8 cellular contexts compared by ENCODE assay signal in the genomic region with DNA sequence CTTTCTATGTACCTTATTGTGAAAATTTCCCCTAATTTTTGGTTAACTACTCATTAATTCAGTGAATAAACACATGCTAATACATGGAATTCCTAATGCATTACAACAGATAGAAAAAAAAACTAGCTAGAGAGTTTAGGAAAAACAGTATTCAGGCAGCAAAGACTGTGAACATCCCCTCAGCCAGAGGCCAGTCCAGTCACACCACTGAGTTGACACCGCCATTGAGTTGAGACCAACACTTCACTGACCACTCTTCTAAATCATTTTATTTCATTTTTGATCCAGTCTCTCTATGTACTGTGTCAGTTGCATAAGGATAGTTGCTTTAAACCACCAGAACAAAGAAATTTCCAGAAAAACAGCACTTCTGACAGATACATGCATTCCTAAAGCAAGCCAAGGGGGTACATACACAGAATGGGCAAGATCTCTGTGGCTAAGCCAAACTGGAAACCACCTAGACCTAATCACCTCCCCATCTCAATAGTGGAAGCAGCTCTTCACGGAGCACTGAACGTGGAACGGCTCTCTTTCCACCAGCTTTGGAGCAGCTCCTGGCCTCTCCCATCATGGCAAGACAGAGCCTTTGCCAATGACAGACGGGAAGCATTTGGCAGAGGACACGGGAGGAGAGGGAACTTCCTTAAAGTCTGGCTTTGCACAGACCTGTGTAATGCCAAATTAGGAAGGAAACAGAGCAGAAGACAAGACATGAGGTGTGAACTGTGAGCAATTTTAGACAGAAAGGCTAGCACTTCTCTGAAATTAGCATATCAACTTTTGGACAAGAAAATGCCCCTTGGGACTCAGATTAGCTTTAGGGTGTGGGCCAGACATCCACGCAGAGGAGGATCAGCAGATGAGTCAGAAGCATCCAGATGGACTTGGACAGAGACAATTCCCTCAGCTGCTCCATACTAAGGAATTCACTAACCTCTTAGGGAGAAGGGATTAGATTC. TPM values are rescaled to one million over a fixed set of nuclear protein-coding genes. Genes with fewer than 3 reads are reported as not detected.
A peak's percentile ranks its signal among the peaks of the same experiment; 100 is the strongest.
DNase-seq lines count a peak whose midpoint lies in the region; ATAC-seq, FAIRE-seq and TF ChIP-seq lines count a peak whose summit lies in the region.

No MANE protein-coding gene starts in this region.

- no peaks in the 10 kb centered on the region for H3K36me3 ChIP-seq in mucosa of descending colon (ENCODE audit: low read depth)
- no peaks in the 10 kb centered on the region for H3K36me3 ChIP-seq in HepG2 (replicated peaks in 1 of 2; ENCODE audit: control insufficient read depth in 1 of 2, insufficient read depth in 2 of 2, low read length in 2 of 2)

- CTCF ChIA-PET in activated CD4-positive, alpha-beta T cell treated with anti-CD3 and anti-CD28 coated beads, Interleukin-2, amount 10 ng/mL, durations not matched to agents 7 days and 5 days (lab: Charles Lee): no interaction called here
- CTCF ChIA-PET in HepG2 (lab: Yijun Ruan, JAX; ENCODE audit: low intra/inter-chr PET ratio, low total read pairs): no interaction called here

- no peak overlapping the region for H3K4me3 Mint-ChIP-seq in activated CD4-positive, alpha-beta T cell treated with anti-CD3 and anti-CD28 coated beads, Interleukin-2, amount 10 ng/mL, durations not matched to agents 7 days and 5 days
- H3K4me3 Mint-ChIP-seq in naive thymus-derived CD8-positive, alpha-beta T cell: no peak overlapping the region

- no peaks in the 10 kb centered on the region for H3K4me1 Mint-ChIP-seq in activated CD4-positive, alpha-beta T cell treated with anti-CD3 and anti-CD28 coated beads, Interleukin-2, amount 10 ng/mL, durations not matched to agents 7 days and 5 days
- H3K4me1 Mint-ChIP-seq in naive thymus-derived CD8-positive, alpha-beta T cell: peaks cover 0 to 4% (median 0%) of the 10 kb centered on the region in 4 donors

- H3K4me1 ChIP-seq in mucosa of descending colon (ENCODE audit: low read depth) (no peaks in the 10 kb centered on the region), HepG2 (ENCODE audit: insufficient read depth, low read length) (no peaks in the 10 kb centered on the region)

- no peak for TF ChIP-seq POLR2A in HepG2 (IDR thresholded peaks at IDR 0.05; ENCODE audit: insufficient read depth in 1 of 2, low read depth in 2 of 2, low read length in 2 of 2)

- H3K27me3 ChIP-seq in HepG2 (ENCODE audit: control insufficient read depth in 1 of 2, insufficient read depth in 2 of 2, low read length in 2 of 2): peaks cover 1 to 7% of the 10 kb centered on the region in 2 experiments; a peak in 2 of 5 replicates

- POLR2A ChIA-PET in activated CD4-positive, alpha-beta T cell treated with anti-CD3 and anti-CD28 coated beads, Interleukin-2, amount 10 ng/mL, durations not matched to agents 7 days and 5 days (lab: Charles Lee): no interaction called here
- POLR2A ChIA-PET in naive thymus-derived CD8-positive, alpha-beta T cell (lab: Charles Lee): no interaction called here
- POLR2A ChIA-PET in HepG2 (lab: Yijun Ruan, JAX): no interaction called here

- TF ChIP-seq CTCF in mucosa of descending colon (IDR thresholded peaks at IDR 0.05) (no peak), HepG2 (CRISPR knock-in tag; IDR thresholded peaks at IDR 0.05) (no peak)

- DNase-seq in COLO829 (ENCODE audit: low spot score) (peak; percentile 54), UCSD-AML1 (lab: John Stamatoyannopoulos, UW; ENCODE audit: unreplicated experiment) (peak; percentile 14), mucosa of descending colon (no peak), RPMI8226 (no peak), HepG2 (ENCODE audit: low spot score) (no peak)
- no peak for DNase-seq in activated CD4-positive, alpha-beta T cell treated with anti-CD3 and anti-CD28 coated beads, Interleukin-2, amount 10 ng/mL, durations not matched to agents 7 days and 5 days
- no peak for DNase-seq in naive thymus-derived CD8-positive, alpha-beta T cell

- no peak overlapping the region for H3K9ac ChIP-seq in HepG2 (ENCODE audit: insufficient read depth, low read depth, low read length)

- H3K27ac ChIP-seq in HepG2 (ENCODE audit: extremely low read length, insufficient read depth, low read length): no peak overlapping the region

- intact Hi-C loops in mucosa of descending colon (cut with DNase I, micrococcal nuclease) (no loop called here), HepG2 (cut with micrococcal nuclease; ENCODE audit: unreplicated experiment) (no loop called here)

- TF ChIP-seq RAD21 in HepG2 (CRISPR knock-in tag; IDR thresholded peaks at IDR 0.05): no peak

- H3K79me2 ChIP-seq in HepG2 (ENCODE audit: insufficient read depth, low read length): no peaks in the 10 kb centered on the region

- H3K36me3 Mint-ChIP-seq in activated CD4-positive, alpha-beta T cell treated with anti-CD3 and anti-CD28 coated beads, Interleukin-2, amount 10 ng/mL, durations not matched to agents 7 days and 5 days (ENCODE audit: low read depth): no peaks in the 10 kb centered on the region
- H3K36me3 Mint-ChIP-seq in naive thymus-derived CD8-positive, alpha-beta T cell: peaks cover 0 to 11% (median 2%) of the 10 kb centered on the region in 3 donors

- no peak for FAIRE-seq in HepG2 (lab: Jason Lieb, UNC)

- no peaks in the 10 kb centered on the region for H4K20me1 ChIP-seq in HepG2 (ENCODE audit: insufficient read depth, low read length)

- 52% methylated on average over 7 of the region's 7 CpGs for WGBS in HepG2 (ENCODE audit: low lambda C conversion rate)

- H3K27me3 Mint-ChIP-seq in activated CD4-positive, alpha-beta T cell treated with anti-CD3 and anti-CD28 coated beads, Interleukin-2, amount 10 ng/mL, durations not matched to agents 7 days and 5 days: peaks cover 5% of the 10 kb centered on the region
- peaks cover 2 to 23% (median 18%) of the 10 kb centered on the region in 5 donors for H3K27me3 Mint-ChIP-seq in naive thymus-derived CD8-positive, alpha-beta T cell

- no TSS peak for BruUV-seq in HepG2 (replicated peaks; lab: Mats Ljungman, UMichigan)

- ATAC-seq in GM21423 (IDR thresholded peaks at IDR 0.05; ENCODE audit: unreplicated experiment) (peak; percentile 83), mucosa of descending colon (peak; percentile 45), HepG2 (no peak)
- ATAC-seq in naive thymus-derived CD8-positive, alpha-beta T cell: no peak

- in situ Hi-C loops in HepG2 (cut with HindIII; ENCODE audit: extremely low pct_ligation_motif_present, low pct_unique_long_range_greater_than_20kb): no loop called here

- no peak overlapping the region for H3K4me2 ChIP-seq in HepG2 (ENCODE audit: low read depth, low read length)

- H3K9me3 Mint-ChIP-seq in activated CD4-positive, alpha-beta T cell treated with anti-CD3 and anti-CD28 coated beads, Interleukin-2, amount 10 ng/mL, durations not matched to agents 7 days and 5 days: no peaks in the 10 kb centered on the region
- H3K9me3 Mint-ChIP-seq in naive thymus-derived CD8-positive, alpha-beta T cell: peaks cover 0 to 15% (median 2%) of the 10 kb centered on the region in 9 donors

- peaks cover 5% of the 10 kb centered on the region for H3K9me3 ChIP-seq in mucosa of descending colon
- H3K9me3 ChIP-seq in HepG2 (ENCODE audit: low read length): peaks cover 9% of the 10 kb centered on the region; the same call in 1 of the 2 replicates

- H3K27ac Mint-ChIP-seq in activated CD4-positive, alpha-beta T cell treated with anti-CD3 and anti-CD28 coated beads, Interleukin-2, amount 10 ng/mL, durations not matched to agents 7 days and 5 days: no peak overlapping the region
- H3K27ac Mint-ChIP-seq in naive thymus-derived CD8-positive, alpha-beta T cell: no peak overlapping the region

- no peak overlapping the region for H3K4me3 ChIP-seq in mucosa of descending colon
- H3K4me3 ChIP-seq in HepG2 (replicated peaks in 1 of 3; ENCODE audit: insufficient read depth in 1 of 3, low read depth in 2 of 3, low read length in 3 of 3): no peak overlapping the region

- TF ChIP-seq EP300 in HepG2 (IDR thresholded peaks at IDR 0.05; ENCODE audit: low read depth in 2 of 2, low read length in 2 of 2) (no peak), HepG2 (CRISPR knock-in tag; IDR thresholded peaks at IDR 0.05; ENCODE audit: borderline replicate concordance) (no peak)

- H2AFZ ChIP-seq in HepG2 (ENCODE audit: low read length): no peak overlapping the region

TF ChIP-seq in HepG2, 621 proteins besides CTCF, POLR2A, EP300 and RAD21 (continues in another document):
- TF ChIP-seq ZNF501 (CRISPR knock-in tag; IDR thresholded peaks at IDR 0.05) (no peak), ZNF614 (CRISPR knock-in tag; IDR thresholded peaks at IDR 0.05; ENCODE audit: borderline replicate concordance) (no peak)

RNA-seq across cellular contexts. Expression of a gene that starts 36.4 kb away (rescaled TPM):
- total RNA-seq in mucosa of descending colon: 1 to 10 TPM; 1.0 to 1.8 (median 1.4) TPM
- total RNA-seq in activated CD4-positive, alpha-beta T cell treated with anti-CD3 and anti-CD28 coated beads, Interleukin-2, amount 10 ng/mL, durations not matched to agents 7 days and 5 days: under 1 TPM; 0.12 to 0.21 TPM
- 1 to 10 TPM in 1 of 2 experiments, under 1 TPM in 1; 0.58 to 1.1 TPM for total RNA-seq in naive thymus-derived CD8-positive, alpha-beta T cell
- under 1 TPM in 1 of 3 donors, not detected in 2; 0.11 TPM for polyA plus RNA-seq in naive thymus-derived CD8-positive, alpha-beta T cell
- total RNA-seq in HepG2 (2016; rRNA removed; fragmentation: Illumina TruSeq; extraction: Trizol): 9.5 and 14.3 TPM in 2 replicates
- 8.4 and 9.3 TPM in 2 replicates for total RNA-seq in HepG2 (2016; cell fraction: cytosol; rRNA removed; fragmentation: Illumina TruSeq; extraction: Trizol; ENCODE audit: low read depth)
- 12.5 and 16.2 TPM in 2 replicates for total RNA-seq in HepG2 (2016; cell fraction: insoluble cytoplasmic fraction; rRNA removed; fragmentation: Illumina TruSeq; extraction: Trizol)
- 5.5 and 7.4 TPM in 2 replicates for total RNA-seq in HepG2 (2016; cell fraction: membrane; rRNA removed; fragmentation: Illumina TruSeq; extraction: Trizol)
- 49.9 and 50.0 TPM in 2 replicates for total RNA-seq in HepG2 (2016; cell fraction: nucleus; rRNA removed; fragmentation: Illumina TruSeq; extraction: Trizol)
- polyA plus RNA-seq in HepG2 (2011; rRNA removed): 3.9 and 5.1 TPM in 2 replicates
- polyA plus RNA-seq in HepG2 (2011; cell fraction: cytosol; rRNA removed): 1.0 and 1.2 TPM in 2 replicates
- polyA plus RNA-seq in HepG2 (2011; cell fraction: nucleus; rRNA removed): 8.4 and 10.5 TPM in 2 replicates
- 2.6 and 3.3 TPM in 2 replicates for polyA plus RNA-seq in HepG2 (2012)
- polyA plus RNA-seq in HepG2 (2016; cell fraction: cytosol; fragmentation: Illumina TruSeq; extraction: Trizol; ENCODE audit: low read depth): 0.25 and 0.48 TPM in 2 replicates
- 5.0 and 5.5 TPM in 2 replicates for polyA plus RNA-seq in HepG2 (2016; cell fraction: insoluble cytoplasmic fraction; fragmentation: Illumina TruSeq; extraction: Trizol; ENCODE audit: low read depth)
- 1.7 and 2.1 TPM in 2 replicates for polyA plus RNA-seq in HepG2 (2016; cell fraction: membrane; fragmentation: Illumina TruSeq; extraction: Trizol; ENCODE audit: low read depth)
- polyA plus RNA-seq in HepG2 (2016; cell fraction: nucleus; fragmentation: Illumina TruSeq; extraction: Trizol; ENCODE audit: insufficient read depth, low read depth): 26.0 and 29.1 TPM in 2 replicates
- polyA minus RNA-seq in HepG2 (2011; rRNA and poly(A)+ RNA removed; ENCODE audit: low replicate concordance): 0.35 and 13.9 TPM in 2 replicates
- polyA minus RNA-seq in HepG2 (2011; cell fraction: cytosol; rRNA and poly(A)+ RNA removed): 4.7 and 6.0 TPM in 2 replicates
- polyA minus RNA-seq in HepG2 (2011; cell fraction: nucleus; rRNA and poly(A)+ RNA removed): 47.0 and 50.5 TPM in 2 replicates

Comparison
In these comparisons a context has a peak if more than half of its experiments do, and no peak if none do; other contexts are left out.
1. DNase-seq: peak in COLO829 (single experiment) and UCSD-AML1 (single experiment); none in mucosa of descending colon (0 of 3), activated CD4-positive, alpha-beta T cell treated with anti-CD3 and anti-CD28 coated beads, Interleukin-2, amount 10 ng/mL, durations not matched to agents 7 days and 5 days (single experiment), RPMI8226 (single experiment), naive thymus-derived CD8-positive, alpha-beta T cell (0 of 10) and HepG2 (single experiment).
2. ATAC-seq: peak in GM21423 (single experiment) and mucosa of descending colon (single experiment); none in naive thymus-derived CD8-positive, alpha-beta T cell (0 of 2) and HepG2 (single experiment).